16 cellular contexts compared by ENCODE assay signal in genomic region chr12:10167588-10167987, GRCh38. TPM values are rescaled to one million over a fixed set of nuclear protein-coding genes. Genes with fewer than 3 reads are reported as not detected.
A peak's percentile ranks its signal among the peaks of the same experiment; 100 is the strongest.
DNase-seq lines count a peak whose midpoint lies in the region; ATAC-seq and TF ChIP-seq lines count a peak whose summit lies in the region.
"Had no signal": no experiment of that assay in that cellular context is flagged by ENCODE, and none has a peak within 500 bp of the region (broad histone marks: within the 10 kb centered on the region; RNA-seq: fewer than 3 reads in every experiment).

No MANE protein-coding gene starts in this region.

- H3K4me3 ChIP-seq in IMR-90 (ENCODE audit: insufficient read depth, low read depth, low read length), result no peak overlapping the region
- no peak overlapping the region for H3K4me3 ChIP-seq in Panc1 (ENCODE audit: low read depth in 2 of 2, low read length in 2 of 2)
- no peak overlapping the region for H3K4me3 ChIP-seq in heart right ventricle
- H3K4me3 ChIP-seq: MG63, testis had no signal

- peak overlapping the region; percentile 50 for H3K14ac ChIP-seq in IMR-90 (replicated peaks; ENCODE audit: low read depth, low read length)

- peak overlapping the region; percentile 60; the same call in 1 of the 2 replicates for H3K27ac ChIP-seq in IMR-90 (ENCODE audit: insufficient read depth, low read length)
- H3K27ac ChIP-seq in Panc1 (ENCODE audit: low read length), result peak overlapping the region; percentile 77
- peak overlapping the region in 1 of 10 donors; percentile 57 for H3K27ac ChIP-seq in heart right ventricle
- H3K27ac ChIP-seq: foreskin keratinocyte, testis had no signal

- peak overlapping the region; percentile 83 for H3K18ac ChIP-seq in IMR-90 (ENCODE audit: low read depth, low read length)

- no peaks in the 10 kb centered on the region for H3K9me1 ChIP-seq in IMR-90 (ENCODE audit: insufficient read depth, low read length)

- intact Hi-C loops in IMR-90 (cut with micrococcal nuclease), result no loop called here
- intact Hi-C loops in Panc1 (cut with micrococcal nuclease; ENCODE audit: unreplicated experiment), result no loop called here
- intact Hi-C loops in heart right ventricle (cut with DNase I), result no loop called here

- 0 out of 2 replicates have a peak overlapping the region, but pooled peaks have one; percentile 82 for H3K23ac ChIP-seq in IMR-90 (ENCODE audit: low read depth, low read length)

- H2BK5ac ChIP-seq in IMR-90 (ENCODE audit: low read depth, low read length, poor library complexity, severe bottlenecking), result peak overlapping the region; percentile 49

- ATAC-seq in IMR-90 (ENCODE audit: low read depth) (no peak), Panc1 (no peak), heart right ventricle (peak in 6 of 8 donors; percentile 28 to 72 (median 36)), HG03039 (IDR thresholded peaks at IDR 0.05; ENCODE audit: unreplicated experiment) (no peak), GM19023 (IDR thresholded peaks at IDR 0.05; ENCODE audit: unreplicated experiment) (no peak)
- ATAC-seq: activated CD8-positive, alpha-beta memory T cell treated with anti-CD3 and anti-CD28 coated beads, Interleukin-2, amount 10 ng/mL, durations not matched to agents 7 days and 5 days; CD8-positive, alpha-beta T cell; foreskin keratinocyte had no signal

- no peak for TF ChIP-seq POLR2A in IMR-90 (IDR thresholded peaks at IDR 0.05; ENCODE audit: low read depth, low read length)

- 0 out of 4 replicates have a peak, but pooled peaks cover 0 to 4% of the 10 kb centered on the region in 2 experiments for H3K79me1 ChIP-seq in IMR-90 (ENCODE audit: low read depth in 1 of 2, low read length in 2 of 2)

- in situ Hi-C loops in IMR-90 (cut with MboI; ENCODE audit: low sequenced_read_pairs), result no loop called here
- in situ Hi-C loops in Panc1 (cut with HindIII; ENCODE audit: low pct_unique_long_range_greater_than_20kb, low sequenced_read_pairs), result no loop called here

- no peak overlapping the region for H2AK9ac ChIP-seq in IMR-90 (replicated peaks; ENCODE audit: low read depth, low read length, poor library complexity)

- H3K36me3 ChIP-seq in IMR-90 (ENCODE audit: control insufficient read depth, insufficient read depth, low read length) (no peaks in the 10 kb centered on the region), Panc1 (ENCODE audit: control insufficient read depth, insufficient read depth, low read length) (no peaks in the 10 kb centered on the region), heart right ventricle (no peaks in the 10 kb centered on the region)
- H3K36me3 ChIP-seq: MG63 had no signal

- H3K56ac ChIP-seq in IMR-90 (ENCODE audit: extremely low read depth, insufficient read depth, low read length), result peak overlapping the region; percentile 28; the same call in 1 of the 2 replicates

- dilution Hi-C loops in IMR-90 (cut with HindIII; ENCODE audit: low sequenced_read_pairs, unreplicated experiment), result no loop called here

- no peaks in the 10 kb centered on the region for H3K9me3 ChIP-seq in IMR-90 (ENCODE audit: control insufficient read depth, insufficient read depth, low read length)
- H3K9me3 ChIP-seq in Panc1 (ENCODE audit: control insufficient read depth, insufficient read depth, low read depth, low read length), result no peaks in the 10 kb centered on the region
- H3K9me3 ChIP-seq in heart right ventricle, result no peaks in the 10 kb centered on the region
- H3K9me3 ChIP-seq: MG63, testis had no signal

- BruUV-seq in IMR-90 (replicated peaks; lab: Mats Ljungman, UMichigan) (no TSS peak), Panc1 (replicated peaks; lab: Mats Ljungman, UMichigan) (no TSS peak)

- H3K9ac ChIP-seq in IMR-90 (ENCODE audit: low read depth, low read length), result no peak overlapping the region

- H2BK20ac ChIP-seq in IMR-90 (ENCODE audit: low read depth, low read length), result peak overlapping the region; percentile 83

- no peak for TF ChIP-seq CTCF in IMR-90 (conservative IDR thresholded peaks at IDR 0.05; ENCODE audit: low read depth, low read length)
- no peak for TF ChIP-seq CTCF in Panc1 (IDR thresholded peaks at IDR 0.05)
- no peak for TF ChIP-seq CTCF in heart right ventricle (IDR thresholded peaks at IDR 0.05)

- no CpG with 5 or more reads among the region's 5 CpGs for WGBS in IMR-90 (ENCODE audit: extremely low coverage in 2 of 2, insufficient read length in 1 of 2), 2 experiments
- 53 to 69% methylated on average over 5 of the region's 5 CpGs for WGBS in heart right ventricle, 2 donors

- H3K4ac ChIP-seq in IMR-90 (ENCODE audit: low read depth, low read length), result peak overlapping the region; percentile 75

- peak overlapping the region; percentile 92; the same call in 2 of the 3 replicates for H2BK15ac ChIP-seq in IMR-90 (ENCODE audit: low read depth, low read length)

- POLR2A ChIA-PET in IMR-90 (lab: Charles Lee; ENCODE audit: unreplicated experiment) (no interaction called here), Panc1 (lab: Charles Lee) (no interaction called here)

- no peak overlapping the region for H2AFZ ChIP-seq in IMR-90 (replicated peaks; ENCODE audit: low read length, poor library complexity)

- H4K20me1 ChIP-seq in IMR-90 (ENCODE audit: insufficient read depth, low read length), result no peaks in the 10 kb centered on the region

- H3K4me2 ChIP-seq in IMR-90 (ENCODE audit: low read depth, low read length), result no peak overlapping the region

- no peaks in the 10 kb centered on the region for H3K27me3 ChIP-seq in IMR-90 (ENCODE audit: control insufficient read depth, insufficient read depth, low read length)
- no peaks in the 10 kb centered on the region for H3K27me3 ChIP-seq in Panc1 (ENCODE audit: control insufficient read depth, insufficient read depth, low read length)
- no peaks in the 10 kb centered on the region for H3K27me3 ChIP-seq in heart right ventricle
- H3K27me3 ChIP-seq: foreskin keratinocyte, MG63, testis had no signal

- H3K4me1 ChIP-seq in IMR-90 (ENCODE audit: control insufficient read depth, insufficient read depth, low read length) (peaks cover 10% of the 10 kb centered on the region), Panc1 (ENCODE audit: control insufficient read depth, insufficient read depth, low read length) (peaks cover 10% of the 10 kb centered on the region), heart right ventricle (peaks cover 0 to 30% (median 0%) of the 10 kb centered on the region in 9 donors)
- H3K4me1 ChIP-seq: foreskin keratinocyte, testis had no signal

- CTCF ChIA-PET in IMR-90 (lab: Yijun Ruan, JAX) (interaction anchor here (0.5 kb wide), 1 partner anchor 1422 kb away, joined by 3 read pairs; no protein-coding TSS in a partner anchor), Panc1 (lab: Charles Lee) (no interaction called here)

- H2BK120ac ChIP-seq in IMR-90 (ENCODE audit: low read depth, low read length), result peak overlapping the region; percentile 96

- no peak for TF ChIP-seq RAD21 in IMR-90 (IDR thresholded peaks at IDR 0.05; ENCODE audit: low read length)

- peak overlapping the region; percentile 93; the same call in 1 of the 2 replicates for H2AK5ac ChIP-seq in IMR-90 (ENCODE audit: low read depth, low read length)

- H4K8ac ChIP-seq in IMR-90 (ENCODE audit: low read depth in 2 of 2, low read length in 2 of 2), result peak overlapping the region; percentile 23 to 60; a peak in 3 of 4 replicates

- H4K91ac ChIP-seq in IMR-90 (ENCODE audit: insufficient read depth, low read depth, low read length), result peak overlapping the region; percentile 98

- H4K5ac ChIP-seq in IMR-90 (ENCODE audit: low read depth, low read length), result peak overlapping the region; percentile 84; the same call in 1 of the 2 replicates

- DNase-seq in IMR-90, result no peak
- no peak for DNase-seq in Panc1 (ENCODE audit: low read depth, low spot score)
- DNase-seq in heart right ventricle, result no peak
- DNase-seq in putamen (ENCODE audit: low spot score), result peak; percentile 46
- no peak for DNase-seq in NCI-H2171 (lab: John Stamatoyannopoulos, UW)
- DNase-seq: activated B cell treated with CpG ODN at 0.5 μM for 24 hours; activated CD8-positive, alpha-beta memory T cell treated with anti-CD3 and anti-CD28 coated beads, Interleukin-2, amount 10 ng/mL, durations not matched to agents 7 days and 5 days; CD8-positive, alpha-beta T cell; effector CD8-positive, alpha-beta T cell; foreskin keratinocyte; MG63; NCI-H2171 treated with DMSO at 0.1 percent for 48 hours; testis had no signal

TF ChIP-seq in IMR-90, 13 proteins besides CTCF, POLR2A, EP300 and RAD21:
- TF ChIP-seq CEBPB (IDR thresholded peaks at IDR 0.05; ENCODE audit: low read depth, low read length) (peak; percentile 65), FOS (IDR thresholded peaks at IDR 0.05; ENCODE audit: low read depth, low read length) (no peak)

RNA-seq across cellular contexts. Expression of gene OLR1, which starts 4.3 kb away (rescaled TPM):
- total RNA-seq in IMR-90 (2012; rRNA removed), result 2.5 and 3.2 TPM in 2 replicates
- 2.8 and 4.1 TPM in 2 replicates for polyA plus RNA-seq in IMR-90 (2012; rRNA removed)
- polyA plus RNA-seq in IMR-90 (2012; cell fraction: cytosol; rRNA removed), result 1.3 TPM in 2 replicates
- polyA plus RNA-seq in IMR-90 (2012; cell fraction: nucleus; rRNA removed; ENCODE audit: low replicate concordance), result 0.23 and 2.8 TPM in 2 replicates
- 0.74 TPM for total RNA-seq in Panc1 (2021; ENCODE audit: unreplicated experiment)
- polyA plus RNA-seq in Panc1 (2012; ENCODE audit: insufficient read length), result 0.42 TPM
- total RNA-seq in heart right ventricle, result 1 to 10 TPM in 2 of 10 donors, under 1 TPM in 7, not detected in 1; 0.26 to 2.2 (median 0.49) TPM
- under 1 TPM in 1 of 2 donors, not detected in 1; 0.07 TPM for polyA plus RNA-seq in heart right ventricle
- total RNA-seq: activated B cell treated with CpG ODN at 0.5 μM for 24 hours; activated CD8-positive, alpha-beta memory T cell treated with anti-CD3 and anti-CD28 coated beads, Interleukin-2, amount 10 ng/mL, durations not matched to agents 7 days and 5 days; CD8-positive, alpha-beta T cell; foreskin keratinocyte; HT1080 had no signal
- polyA plus RNA-seq: foreskin keratinocyte had no signal

RNA-seq across cellular contexts. Expression of gene TMEM52B, which starts 11.2 kb away (rescaled TPM):
- total RNA-seq in IMR-90 (2012; rRNA removed) (2.0 and 3.1 TPM in 2 replicates), Panc1 (2021; ENCODE audit: unreplicated experiment) (not detected), heart right ventricle (not detected)
- polyA plus RNA-seq in IMR-90 (2012; rRNA removed) (2.4 and 3.6 TPM in 2 replicates), heart right ventricle (under 1 TPM in 1 of 2 donors, not detected in 1; 0.03 TPM)
- polyA plus RNA-seq in IMR-90 (2012; cell fraction: cytosol; rRNA removed), result 1.8 and 2.8 TPM in 2 replicates
- polyA plus RNA-seq in IMR-90 (2012; cell fraction: nucleus; rRNA removed; ENCODE audit: low replicate concordance), result 1.9 and 2.8 TPM in 2 replicates
- not detected for polyA plus RNA-seq in Panc1 (2012; ENCODE audit: insufficient read length)
- total RNA-seq: activated B cell treated with CpG ODN at 0.5 μM for 24 hours; activated CD8-positive, alpha-beta memory T cell treated with anti-CD3 and anti-CD28 coated beads, Interleukin-2, amount 10 ng/mL, durations not matched to agents 7 days and 5 days; CD8-positive, alpha-beta T cell; foreskin keratinocyte; HT1080 had no signal
- polyA plus RNA-seq: foreskin keratinocyte had no signal

RNA-seq across cellular contexts. Expression of gene CLEC7A, which starts 37.6 kb away (rescaled TPM):
- total RNA-seq in IMR-90 (2012; rRNA removed) (not detected in 2 replicates), Panc1 (2021; ENCODE audit: unreplicated experiment) (not detected), heart right ventricle (10 to 100 TPM in 1 of 10 donors, 1 to 10 TPM in 7, under 1 TPM in 2; 0.94 to 15.2 (median 1.8) TPM)
- polyA plus RNA-seq in IMR-90 (2012; rRNA removed) (not detected in 2 replicates), heart right ventricle (1 to 10 TPM; 1.0 to 1.9 TPM)
- not detected in 2 replicates for polyA plus RNA-seq in IMR-90 (2012; cell fraction: cytosol; rRNA removed)
- polyA plus RNA-seq in IMR-90 (2012; cell fraction: nucleus; rRNA removed; ENCODE audit: low replicate concordance), result not detected in 2 replicates
- polyA plus RNA-seq in Panc1 (2012; ENCODE audit: insufficient read length), result 0.08 TPM
- total RNA-seq: HT1080 had no signal

RNA-seq across cellular contexts. Expression of gene GABARAPL1, which starts 45.1 kb away (rescaled TPM):
- total RNA-seq in IMR-90 (2012; rRNA removed), result 51.6 and 63.0 TPM in 2 replicates
- 75.9 and 93.6 TPM in 2 replicates for polyA plus RNA-seq in IMR-90 (2012; rRNA removed)
- polyA plus RNA-seq in IMR-90 (2012; cell fraction: cytosol; rRNA removed), result 37.6 and 40.6 TPM in 2 replicates
- polyA plus RNA-seq in IMR-90 (2012; cell fraction: nucleus; rRNA removed; ENCODE audit: low replicate concordance), result 45.0 and 217 TPM in 2 replicates
- total RNA-seq in Panc1 (2021; ENCODE audit: unreplicated experiment), result 24.1 TPM
- polyA plus RNA-seq in Panc1 (2012; ENCODE audit: insufficient read length), result 30.0 TPM
- 100 to 1,000 TPM; 285 to 512 (median 413) TPM for total RNA-seq in heart right ventricle
- 100 to 1,000 TPM; 111 to 177 TPM for polyA plus RNA-seq in heart right ventricle

Comparison
In these comparisons a context has a peak if more than half of its experiments do, and no peak if none do; other contexts are left out.
1. ATAC-seq: peak in heart right ventricle (6 of 8); none in IMR-90 (single experiment), Panc1 (single experiment), HG03039 (single experiment) and GM19023 (single experiment).